21 cellular contexts compared by ENCODE assay signal in genomic region chrX:129566081-129566480, GRCh38. TPM values are rescaled to one million over a fixed set of nuclear protein-coding genes. Genes with fewer than 3 reads are reported as not detected.
DNase-seq lines count a peak whose midpoint lies in the region; ATAC-seq, FAIRE-seq and TF ChIP-seq lines count a peak whose summit lies in the region.
"Had no signal": no experiment of that assay in that cellular context is flagged by ENCODE, and none has a peak within 500 bp of the region (broad histone marks: within the 10 kb centered on the region; RNA-seq: fewer than 3 reads in every experiment).

No MANE protein-coding gene starts in this region.

- peak; percentile 1 for DNase-seq in EH (ENCODE audit: low read depth)
- peak; percentile 2 for DNase-seq in fibroblast of gingiva (ENCODE audit: low read depth)
- no peak for DNase-seq in mesenteric fat pad (ENCODE audit: low spot score)
- no peak for DNase-seq in GM12892 (ENCODE audit: insufficient read length)
- no peak for DNase-seq in lower leg skin (ENCODE audit: low spot score in 2 of 2)
- DNase-seq: activated CD4-positive, alpha-beta T cell treated with anti-CD3 and anti-CD28 coated beads, Interleukin-2, amount 10 ng/mL, durations not matched to agents 7 days and 5 days; brain microvascular endothelial cell; colonic mucosa; mammary epithelial cell; NCI-H1417; NCI-H510A treated with DMSO at 0.1 percent for 48 hours; NK-92 treated with Interleukin-12 subunit alpha and Interleukin-12 subunit beta, amount 100 ng/mL, for 24 hours; transverse colon had no signal

- WGBS in lower leg skin, 2 donors = 8 to 16% methylated on average over 1 of the region's 1 CpG

- H3K27ac Mint-ChIP-seq in activated T-helper 17 cell treated with anti-CD3 and anti-CD28 coated beads, Interleukin-2, amount 50 U/mL, for 72 hours = peak overlapping the region; percentile 74
- H3K27ac Mint-ChIP-seq in nephron = peak overlapping the region; percentile 82 to 89 (median 87)
- H3K27ac Mint-ChIP-seq: activated CD4-positive, alpha-beta T cell treated with anti-CD3 and anti-CD28 coated beads, Interleukin-2, amount 10 ng/mL, durations not matched to agents 7 days and 5 days; activated naive CD8-positive, alpha-beta T cell; T-helper 1 cell treated with Interleukin-12 subunit alpha and Interleukin-12 subunit beta and Interleukin-4 antibody, amounts not matched to agents 30 μg/mL and 1 μg/mL, for 36 hours had no signal

- no peak overlapping the region for H3K4me3 ChIP-seq in lower leg skin (ENCODE audit: low read depth, poor library complexity, severe bottlenecking)
- H3K4me3 ChIP-seq: colonic mucosa, esophagus muscularis mucosa, SJSA1, skin epidermis, transverse colon had no signal

- no peak for FAIRE-seq in GM12892 (lab: Jason Lieb, UNC)

- no peaks in the 10 kb centered on the region for H3K27me3 Mint-ChIP-seq in activated T-helper 17 cell treated with anti-CD3 and anti-CD28 coated beads, Interleukin-2, amount 50 U/mL, for 72 hours
- H3K27me3 Mint-ChIP-seq in nephron (ENCODE audit: low read depth) = no peaks in the 10 kb centered on the region
- H3K27me3 Mint-ChIP-seq: activated CD4-positive, alpha-beta T cell treated with anti-CD3 and anti-CD28 coated beads, Interleukin-2, amount 10 ng/mL, durations not matched to agents 7 days and 5 days; activated naive CD8-positive, alpha-beta T cell had no signal

- no peak for ATAC-seq in activated T-helper 17 cell treated with anti-CD3 and anti-CD28 coated beads, Interleukin-2, amount 50 U/mL, for 72 hours (replicated peaks)
- no peak for ATAC-seq in GM19452 (IDR thresholded peaks at IDR 0.05; ENCODE audit: unreplicated experiment)

- TF ChIP-seq POLR2A in GM12892 (IDR thresholded peaks at IDR 0.05; ENCODE audit: low read depth, low read length) (no peak), lower leg skin (IDR thresholded peaks at IDR 0.05) (no peak)

- peaks cover 33% of the 10 kb centered on the region for H3K36me3 Mint-ChIP-seq in activated T-helper 17 cell treated with anti-CD3 and anti-CD28 coated beads, Interleukin-2, amount 50 U/mL, for 72 hours (ENCODE audit: low read depth)
- H3K36me3 Mint-ChIP-seq in nephron (ENCODE audit: low read depth) = peaks cover 77% of the 10 kb centered on the region

- no peaks in the 10 kb centered on the region for H3K9me3 Mint-ChIP-seq in activated T-helper 17 cell treated with anti-CD3 and anti-CD28 coated beads, Interleukin-2, amount 50 U/mL, for 72 hours
- H3K9me3 Mint-ChIP-seq in nephron = peaks cover 5% of the 10 kb centered on the region
- H3K9me3 Mint-ChIP-seq: activated CD4-positive, alpha-beta T cell treated with anti-CD3 and anti-CD28 coated beads, Interleukin-2, amount 10 ng/mL, durations not matched to agents 7 days and 5 days; T-helper 1 cell treated with Interleukin-12 subunit alpha and Interleukin-12 subunit beta and Interleukin-4 antibody, amounts not matched to agents 30 μg/mL and 1 μg/mL, for 36 hours had no signal

- no peak overlapping the region for H3K4me3 Mint-ChIP-seq in activated T-helper 17 cell treated with anti-CD3 and anti-CD28 coated beads, Interleukin-2, amount 50 U/mL, for 72 hours
- H3K4me3 Mint-ChIP-seq in nephron = peak overlapping the region in 2 of 3 experiments; percentile 14 to 28
- H3K4me3 Mint-ChIP-seq: activated CD4-positive, alpha-beta T cell treated with anti-CD3 and anti-CD28 coated beads, Interleukin-2, amount 10 ng/mL, durations not matched to agents 7 days and 5 days; activated naive CD8-positive, alpha-beta T cell; T-helper 1 cell treated with Interleukin-12 subunit alpha and Interleukin-12 subunit beta and Interleukin-4 antibody, amounts not matched to agents 30 μg/mL and 1 μg/mL, for 36 hours had no signal

- TF ChIP-seq CTCF in nephron (IDR thresholded peaks at IDR 0.05; ENCODE audit: unreplicated experiment in 3 of 3) (no peak), lower leg skin (IDR thresholded peaks at IDR 0.05) (no peak)

- intact Hi-C loops in lower leg skin (cut with DNase I; ENCODE audit: low total_unique reads) = no loop called here

- peaks cover 10% of the 10 kb centered on the region for H3K4me1 Mint-ChIP-seq in activated T-helper 17 cell treated with anti-CD3 and anti-CD28 coated beads, Interleukin-2, amount 50 U/mL, for 72 hours
- peaks cover 16% of the 10 kb centered on the region for H3K4me1 Mint-ChIP-seq in nephron

RNA-seq across cellular contexts. Expression of gene OCRL, which starts 26.0 kb away (rescaled TPM):
- total RNA-seq in activated T-helper 17 cell treated with anti-CD3 and anti-CD28 coated beads, Interleukin-2, amount 50 U/mL, for 72 hours = 1 to 10 TPM in 1 of 2 donors, under 1 TPM in 1; 0.77 to 1.1 TPM
- total RNA-seq in mesenteric fat pad (25.2 TPM), lower leg skin (10 to 100 TPM; 13.2 to 18.0 (median 15.9) TPM)
- 2.6 TPM for polyA plus RNA-seq in GM12892 (2012; ENCODE audit: missing spikeins)

RNA-seq across cellular contexts. Expression of gene SMARCA1, which starts 42.8 kb away (rescaled TPM):
- under 1 TPM in 1 of 2 donors, not detected in 1; 0.53 TPM for total RNA-seq in activated T-helper 17 cell treated with anti-CD3 and anti-CD28 coated beads, Interleukin-2, amount 50 U/mL, for 72 hours
- total RNA-seq in mesenteric fat pad (32.4 TPM), lower leg skin (10 to 100 TPM in 2 of 4 donors, 1 to 10 TPM in 2; 8.0 to 13.9 (median 11.2) TPM)
- polyA plus RNA-seq in GM12892 (2012; ENCODE audit: missing spikeins) = not detected
- total RNA-seq: activated CD4-positive, alpha-beta T cell treated with anti-CD3 and anti-CD28 coated beads, Interleukin-2, amount 10 ng/mL, durations not matched to agents 7 days and 5 days had no signal

Comparison
In these comparisons a context has a peak if more than half of its experiments do, and no peak if none do; other contexts are left out.
1. DNase-seq: peak in EH (single experiment) and fibroblast of gingiva (single experiment); none in mesenteric fat pad (single experiment), GM12892 (single experiment) and lower leg skin (0 of 2).
2. RNA of gene OCRL, which starts 26.0 kb away (total RNA-seq): 25.2 TPM in mesenteric fat pad (single experiment) and 13.2 to 18.0 TPM in lower leg skin; 0.77 to 1.1 TPM in activated T-helper 17 cell treated with anti-CD3 and anti-CD28 coated beads, Interleukin-2, amount 50 U/mL, for 72 hours; every median in the first group is over 4 times any median in the second.
3. RNA of gene SMARCA1, which starts 42.8 kb away (total RNA-seq): 32.4 TPM in mesenteric fat pad (single experiment) and 8.0 to 13.9 TPM in lower leg skin; 0.53 TPM in activated T-helper 17 cell treated with anti-CD3 and anti-CD28 coated beads, Interleukin-2, amount 50 U/mL, for 72 hours; every median in the first group is over 4 times any median in the second.